Comparison of ENCODE assay signal across 9 cellular contexts in the genomic region with DNA sequence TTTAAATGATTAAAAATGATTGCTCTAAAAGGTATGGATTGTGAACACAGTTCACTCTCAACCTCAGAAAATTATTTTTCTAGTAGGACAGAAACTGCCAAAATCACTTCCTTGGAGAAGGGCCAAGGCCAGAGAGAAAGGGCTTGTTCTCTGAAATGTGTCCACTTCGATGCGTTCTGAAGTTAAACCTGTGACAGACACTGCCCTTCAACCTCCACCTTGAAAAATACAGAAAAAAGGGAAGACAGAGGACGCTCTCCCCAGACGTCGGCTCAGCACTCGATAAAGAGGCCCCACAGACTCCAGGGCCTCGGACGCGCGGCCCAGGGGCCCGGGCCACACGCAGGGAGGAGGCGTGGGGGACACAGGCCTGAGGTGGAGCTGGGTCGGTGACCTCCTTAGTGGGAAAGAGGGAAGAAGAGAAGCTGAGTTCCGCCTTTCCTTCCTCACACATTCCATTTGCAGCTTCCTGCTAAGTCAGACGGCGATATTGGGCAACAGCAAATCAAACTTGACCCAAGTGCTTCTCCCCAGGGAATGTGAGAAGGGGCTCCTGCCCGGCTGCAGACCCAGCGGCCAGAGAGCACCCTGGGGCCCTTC.
DNase-seq lines count a peak whose midpoint lies in the region; ATAC-seq and TF ChIP-seq lines count a peak whose summit lies in the region.
"Had no signal": no experiment of that assay in that cellular context is flagged by ENCODE, and none has a peak within 500 bp of the region (broad histone marks: within the 10 kb centered on the region; RNA-seq: fewer than 3 reads in every experiment).

No MANE protein-coding gene starts in this region.

- TF ChIP-seq EP300 in upper lobe of left lung (IDR thresholded peaks at IDR 0.05), result no peak

- peaks cover 27% of the 10 kb centered on the region for H3K4me1 ChIP-seq in mammary epithelial cell (ENCODE audit: insufficient read depth, low read length)
- peaks cover 9% of the 10 kb centered on the region for H3K4me1 ChIP-seq in mesendoderm (ENCODE audit: control insufficient read depth, low read depth, low read length)
- H3K4me1 ChIP-seq in upper lobe of left lung, result peaks cover 46 to 54% (median 52%) of the 10 kb centered on the region in 4 donors

- no peaks in the 10 kb centered on the region for H3K27me3 ChIP-seq in mammary epithelial cell (ENCODE audit: insufficient read depth, low read length)
- H3K27me3 ChIP-seq in mesendoderm (ENCODE audit: insufficient read depth, low read length, poor library complexity), result no peaks in the 10 kb centered on the region
- no peaks in the 10 kb centered on the region for H3K27me3 ChIP-seq in upper lobe of left lung
- H3K27me3 ChIP-seq: body of pancreas had no signal

- H3K79me2 ChIP-seq in mammary epithelial cell (ENCODE audit: insufficient read depth, low read length) (no peaks in the 10 kb centered on the region), mesendoderm (ENCODE audit: control insufficient read depth, insufficient read depth, low read length) (no peaks in the 10 kb centered on the region)

- H3K18ac ChIP-seq in mesendoderm (ENCODE audit: low read length), result no peak overlapping the region

- H3K79me1 ChIP-seq in mesendoderm (ENCODE audit: low read length), result peaks cover 3% of the 10 kb centered on the region

- H3K9ac ChIP-seq in mammary epithelial cell (ENCODE audit: insufficient read depth, low read length) (no peak overlapping the region), mesendoderm (ENCODE audit: low read length) (peak overlapping the region; percentile 10)

- TF ChIP-seq CTCF in MCF 10A (IDR thresholded peaks at IDR 0.05; ENCODE audit: unreplicated experiment) (no peak), mammary epithelial cell (conservative IDR thresholded peaks at IDR 0.05 in 1 of 2, IDR thresholded peaks at IDR 0.05 in 1 of 2; ENCODE audit: extremely low read depth in 1 of 2, insufficient read depth in 1 of 2, low read depth in 1 of 2, low read length in 2 of 2) (no peak), brain (conservative IDR thresholded peaks at IDR 0.05) (no peak), upper lobe of left lung (IDR thresholded peaks at IDR 0.05) (no peak)

- H3K36me3 Mint-ChIP-seq in MCF 10A (ENCODE audit: insufficient read depth, unreplicated experiment), result peaks cover 19% of the 10 kb centered on the region
- peaks cover 17% of the 10 kb centered on the region for H3K36me3 Mint-ChIP-seq in brain

- no peak overlapping the region for H3K4me2 ChIP-seq in mammary epithelial cell (ENCODE audit: insufficient read depth, low read depth, low read length)
- no peak overlapping the region for H3K4me2 ChIP-seq in mesendoderm (ENCODE audit: low read length)

- H3K4me3 Mint-ChIP-seq in MCF 10A (ENCODE audit: unreplicated experiment) (no peak overlapping the region), brain (no peak overlapping the region)

- H3K27ac ChIP-seq in mammary epithelial cell (ENCODE audit: insufficient read depth, low read depth, low read length), result no peak overlapping the region
- H3K27ac ChIP-seq in mesendoderm (ENCODE audit: low read depth, low read length), result peak overlapping the region; percentile 5
- H3K27ac ChIP-seq in upper lobe of left lung, result peak overlapping the region; percentile 88 to 98 (median 93)

- H3K4me1 Mint-ChIP-seq in MCF 10A (ENCODE audit: insufficient read depth, unreplicated experiment) (peaks cover 38% of the 10 kb centered on the region), brain (peaks cover 72% of the 10 kb centered on the region)

- no peak overlapping the region for H2AK5ac ChIP-seq in mesendoderm (ENCODE audit: low read length)

- CTCF ChIA-PET in MCF 10A (lab: Yijun Ruan, JAX), result no interaction called here
- CTCF ChIA-PET in mammary epithelial cell (lab: Charles Lee; ENCODE audit: low non-redundant PET), result interaction anchor here (0.7 kb wide), 1 partner anchor 269 kb away, joined by 27 read pairs; no protein-coding TSS in a partner anchor

- ATAC-seq in upper lobe of left lung (ENCODE audit: low FRiP score in 2 of 2) (peak in 1 of 2 donors; percentile 4), HG03442 (IDR thresholded peaks at IDR 0.05; ENCODE audit: unreplicated experiment) (no peak)
- ATAC-seq: body of pancreas had no signal

- no peak overlapping the region for H3K23ac ChIP-seq in mesendoderm (ENCODE audit: low read length)

- H2AFZ ChIP-seq in mammary epithelial cell (ENCODE audit: low read depth, low read length), result no peak overlapping the region

- H2BK120ac ChIP-seq in mesendoderm (ENCODE audit: low read depth, low read length), result peak overlapping the region; percentile 8

- H4K5ac ChIP-seq in mesendoderm (ENCODE audit: low read length), result no peak overlapping the region

- no peak overlapping the region for H3K4ac ChIP-seq in mesendoderm (ENCODE audit: low read depth, low read length)

- 76% methylated on average over 17 of the region's 19 CpGs for WGBS in mammary epithelial cell (ENCODE audit: low coverage, missing lambda C conversion rate)
- WGBS in mesendoderm (ENCODE audit: extremely low coverage, insufficient coverage, low lambda C conversion rate), result no CpG with 5 or more reads among the region's 19 CpGs
- WGBS in upper lobe of left lung, 2 donors, result 30 to 43% methylated on average over 19 of the region's 19 CpGs

- H3K9me3 Mint-ChIP-seq in MCF 10A (ENCODE audit: unreplicated experiment), result no peaks in the 10 kb centered on the region
- H3K9me3 Mint-ChIP-seq in brain, result no peaks in the 10 kb centered on the region

- DNase-seq in MCF 10A (ENCODE audit: unreplicated experiment) (peak; percentile 20), mammary epithelial cell (no peak), mesendoderm (peak; percentile 81), upper lobe of left lung (peak; percentile 72 to 85), mucosa of gallbladder (ENCODE audit: low spot score) (no peak), occipital lobe (lab: John Stamatoyannopoulos, UW) (no peak)

- POLR2A ChIA-PET in MCF 10A (lab: Yijun Ruan, JAX), result no interaction called here

- H2BK5ac ChIP-seq in mesendoderm (ENCODE audit: low read length), result no peak overlapping the region

- peak overlapping the region; percentile 65 for H3K56ac ChIP-seq in mesendoderm (ENCODE audit: low read length)

- dilution Hi-C loops in mammary epithelial cell (cut with HindIII; ENCODE audit: low sequenced_read_pairs), result no loop called here

- BruUV-seq in MCF 10A (replicated peaks; lab: Mats Ljungman, UMichigan) (no TSS peak), mammary epithelial cell (replicated peaks; lab: Mats Ljungman, UMichigan) (no TSS peak)

- H4K8ac ChIP-seq in mesendoderm (ENCODE audit: low read depth, low read length), result no peak overlapping the region

- intact Hi-C loops in MCF 10A (cut with micrococcal nuclease), result no loop called here
- intact Hi-C loops in mammary epithelial cell (cut with micrococcal nuclease), result no loop called here

- TF ChIP-seq POLR2A in upper lobe of left lung (IDR thresholded peaks at IDR 0.05), result peak in 1 of 4 donors; percentile 16

- H3K9me3 ChIP-seq in mammary epithelial cell (replicated peaks; ENCODE audit: insufficient read depth, low read length), result no peaks in the 10 kb centered on the region
- H3K9me3 ChIP-seq in upper lobe of left lung, result no peaks in the 10 kb centered on the region
- H3K9me3 ChIP-seq: body of pancreas had no signal

- H3K36me3 ChIP-seq in mammary epithelial cell (ENCODE audit: insufficient read depth, low read length) (no peaks in the 10 kb centered on the region), mesendoderm (ENCODE audit: control insufficient read depth, insufficient read depth, low read length) (no peaks in the 10 kb centered on the region), upper lobe of left lung (peaks cover 0 to 7% (median 2%) of the 10 kb centered on the region in 4 donors)

- H3K27me3 Mint-ChIP-seq in MCF 10A (ENCODE audit: insufficient read depth, unreplicated experiment) (no peaks in the 10 kb centered on the region), brain (peaks cover 4% of the 10 kb centered on the region)

- no peak overlapping the region for H2BK15ac ChIP-seq in mesendoderm (replicated peaks; ENCODE audit: low read depth)

- H3K4me3 ChIP-seq in mammary epithelial cell (replicated peaks in 1 of 3; ENCODE audit: insufficient read depth in 1 of 3, low read depth in 2 of 3, low read length in 3 of 3), result no peak overlapping the region
- no peak overlapping the region for H3K4me3 ChIP-seq in mesendoderm (ENCODE audit: low read length)
- no peak overlapping the region for H3K4me3 ChIP-seq in upper lobe of left lung
- H3K4me3 ChIP-seq: body of pancreas had no signal

- H3K27ac Mint-ChIP-seq in MCF 10A (ENCODE audit: low read depth, unreplicated experiment) (no peak overlapping the region), brain (peak overlapping the region; percentile 60 to 96 (median 88))

- in situ Hi-C loops in mammary epithelial cell (cut with MboI; ENCODE audit: low sequenced_read_pairs in 2 of 2), result no loop called here

- H4K20me1 ChIP-seq in mammary epithelial cell (ENCODE audit: insufficient read depth, low read length), result no peaks in the 10 kb centered on the region

Comparison
In these comparisons a context has a peak if more than half of its experiments do, and no peak if none do; other contexts are left out.
1. DNase-seq: peak in MCF 10A (single experiment), mesendoderm (single experiment) and upper lobe of left lung (2 of 2); none in mammary epithelial cell (single experiment), mucosa of gallbladder (single experiment) and occipital lobe (single experiment).